In genomic region chr7:95338832-95339231, GRCh38 we compare ENCODE assay signal across 10 cellular contexts. TPM values are rescaled to one million over a fixed set of nuclear protein-coding genes. Genes with fewer than 3 reads are reported as not detected.
"Had no signal": no experiment of that assay in that cellular context is flagged by ENCODE, and none has a peak within 500 bp of the region (broad histone marks: within the 10 kb centered on the region; RNA-seq: fewer than 3 reads in every experiment).

No MANE protein-coding gene starts in this region.

- H3K9ac ChIP-seq: GM23248 had no signal

- FAIRE-seq: HTR-8/SVneo had no signal

- H2AFZ ChIP-seq: GM23248 had no signal

- ATAC-seq: HCT116 had no signal

- H3K4me1 ChIP-seq: HAP-1 had no signal

- H3K4me3 ChIP-seq: GM23248, HAP-1 had no signal

- DNase-seq: GM23248, GOT3, H7, HFFc6, KBM-7 had no signal

- H3K27ac ChIP-seq: GM23248 had no signal

- H3K9me3 ChIP-seq: HAP-1 had no signal

- H3K36me3 ChIP-seq: HAP-1 had no signal

RNA-seq across cellular contexts. Expression of gene PON1, which starts 14.5 kb away (rescaled TPM):
- total RNA-seq: GM23248, H4, H7, HFFc6 had no signal
- polyA plus RNA-seq: GM23248, IgD-negative memory B cell had no signal

RNA-seq across cellular contexts. Expression of gene PON3, which starts 57.3 kb away (rescaled TPM):
- total RNA-seq: GM23248, H4, H7, HFFc6 had no signal
- polyA plus RNA-seq: GM23248, IgD-negative memory B cell had no signal
